28 cellular contexts compared by ENCODE assay signal in genomic region chr2:74155830-74156229, GRCh38. TPM values are rescaled to one million over a fixed set of nuclear protein-coding genes. Genes with fewer than 3 reads are reported as not detected.
DNase-seq lines count a peak whose midpoint lies in the region; ATAC-seq, FAIRE-seq and TF ChIP-seq lines count a peak whose summit lies in the region.
"Had no signal": no experiment of that assay in that cellular context is flagged by ENCODE, and none has a peak within 500 bp of the region (broad histone marks: within the 10 kb centered on the region; RNA-seq: fewer than 3 reads in every experiment).

No MANE protein-coding gene starts in this region.

- no peak for ATAC-seq in stimulated activated naive B cell treated with anti-CD40 and anti-IgM and Interleukin-4, amounts not matched to agents 10 μg/mL and 1 μg/mL and 100 μg/mL, for 72 hours (replicated peaks)
- ATAC-seq: A549, GM12878, Panc1 had no signal

- no peaks in the 10 kb centered on the region for H3K4me1 ChIP-seq in breast epithelium
- H3K4me1 ChIP-seq in left ventricle myocardium inferior = no peaks in the 10 kb centered on the region
- H3K4me1 ChIP-seq: A549; BLaER1 treated with 17β-estradiol and CSF1 and Interleukin-3, amounts not matched to agents 10 nM and 100 nM had no signal

- no peak for TF ChIP-seq CTCF in MCF 10A (IDR thresholded peaks at IDR 0.05; ENCODE audit: unreplicated experiment)
- TF ChIP-seq CTCF in breast epithelium (IDR thresholded peaks at IDR 0.05) = no peak
- TF ChIP-seq CTCF in left ventricle myocardium inferior (IDR thresholded peaks at IDR 0.05; ENCODE audit: borderline replicate concordance) = no peak

- H3K4me1 Mint-ChIP-seq in MCF 10A (ENCODE audit: insufficient read depth, unreplicated experiment) = no peaks in the 10 kb centered on the region
- peaks cover 2 to 9% of the 10 kb centered on the region in 2 donors for H3K4me1 Mint-ChIP-seq in stimulated activated naive B cell treated with anti-CD40 and anti-IgM and Interleukin-4, amounts not matched to agents 10 μg/mL and 1 μg/mL and 100 μg/mL, for 72 hours

- intact Hi-C loops in MCF 10A (cut with micrococcal nuclease) = no loop called here
- intact Hi-C loops in breast epithelium (cut with DNase I; ENCODE audit: low total_unique reads) = no loop called here
- intact Hi-C loops in left ventricle myocardium inferior (cut with micrococcal nuclease) = no loop called here

- no peak overlapping the region for H3K4me3 ChIP-seq in breast epithelium
- no peak overlapping the region for H3K4me3 ChIP-seq in left ventricle myocardium inferior
- H3K4me3 ChIP-seq: A549; BLaER1 treated with 17β-estradiol and CSF1 and Interleukin-3, amounts not matched to agents 10 nM and 100 nM; GM12878; GM23248 had no signal

- peaks cover 84% of the 10 kb centered on the region for H3K36me3 Mint-ChIP-seq in MCF 10A (ENCODE audit: insufficient read depth, unreplicated experiment)
- H3K36me3 Mint-ChIP-seq in stimulated activated naive B cell treated with anti-CD40 and anti-IgM and Interleukin-4, amounts not matched to agents 10 μg/mL and 1 μg/mL and 100 μg/mL, for 72 hours = peaks cover 20 to 35% of the 10 kb centered on the region in 2 donors

- POLR2A ChIA-PET in MCF 10A (lab: Yijun Ruan, JAX) = interaction anchor here (0.6 to 1.2 kb wide), 5 partner anchors 11 to 413 kb away, joined by 3 to 5 read pairs (median 3); partner anchors contain the start of gene MOB1A

- H3K27me3 ChIP-seq in breast epithelium (no peaks in the 10 kb centered on the region), left ventricle myocardium inferior (ENCODE audit: low read depth) (no peaks in the 10 kb centered on the region)
- H3K27me3 ChIP-seq: BLaER1 treated with 17β-estradiol and CSF1 and Interleukin-3, amounts not matched to agents 10 nM and 100 nM had no signal

- H3K27ac Mint-ChIP-seq in MCF 10A (ENCODE audit: low read depth, unreplicated experiment) = no peak overlapping the region
- H3K27ac Mint-ChIP-seq in stimulated activated naive B cell treated with anti-CD40 and anti-IgM and Interleukin-4, amounts not matched to agents 10 μg/mL and 1 μg/mL and 100 μg/mL, for 72 hours = peak overlapping the region; percentile 25

- no peaks in the 10 kb centered on the region for H3K27me3 Mint-ChIP-seq in MCF 10A (ENCODE audit: insufficient read depth, unreplicated experiment)
- H3K27me3 Mint-ChIP-seq in stimulated activated naive B cell treated with anti-CD40 and anti-IgM and Interleukin-4, amounts not matched to agents 10 μg/mL and 1 μg/mL and 100 μg/mL, for 72 hours = no peaks in the 10 kb centered on the region
- H3K27me3 Mint-ChIP-seq: CD4-positive, alpha-beta memory T cell had no signal

- H3K9me3 ChIP-seq in breast epithelium = no peaks in the 10 kb centered on the region
- H3K9me3 ChIP-seq in left ventricle myocardium inferior (replicated peaks) = no peaks in the 10 kb centered on the region
- H3K9me3 ChIP-seq: A549; BLaER1 treated with 17β-estradiol and CSF1 and Interleukin-3, amounts not matched to agents 10 nM and 100 nM; SK-N-SH had no signal

- BruUV-seq in MCF 10A (replicated peaks; lab: Mats Ljungman, UMichigan) = TSS peak; percentile 24

- H3K36me3 ChIP-seq in breast epithelium = no peaks in the 10 kb centered on the region
- H3K36me3 ChIP-seq in left ventricle myocardium inferior = peaks cover 85% of the 10 kb centered on the region

- DNase-seq in MCF 10A (ENCODE audit: unreplicated experiment) (no peak), breast epithelium (ENCODE audit: low spot score in 2 of 2) (no peak), left ventricle myocardium inferior (no peak), anterior cingulate cortex (lab: John Stamatoyannopoulos, UW) (no peak), NCI-H1436 (lab: John Stamatoyannopoulos, UW) (no peak)
- DNase-seq in stimulated activated naive B cell treated with anti-CD40 and anti-IgM and Interleukin-4, amounts not matched to agents 10 μg/mL and 1 μg/mL and 100 μg/mL, for 72 hours = no peak
- DNase-seq: AML-193; CD4-positive, alpha-beta memory T cell; COR-L47; GDM1; GM23248; H7; KBM-7; MM.1S; NCI-H1694; NCI-H2081; NCI-H2171; NCI-H226; NCI-H510A; NCI-H69; SIG-M5; SK-N-SH had no signal

- H3K27ac ChIP-seq in breast epithelium (no peak overlapping the region), left ventricle myocardium inferior (replicated peaks) (no peak overlapping the region)
- H3K27ac ChIP-seq: A549; BLaER1 treated with 17β-estradiol and CSF1 and Interleukin-3, amounts not matched to agents 10 nM and 100 nM; GM23248 had no signal

- FAIRE-seq in TTC549 (lab: Jason Lieb, UNC) = peak; percentile 49
- FAIRE-seq in endometrium (lab: Jason Lieb, UNC) = peak; percentile 8
- FAIRE-seq: GM12878 had no signal

- no peaks in the 10 kb centered on the region for H3K9me3 Mint-ChIP-seq in MCF 10A (ENCODE audit: unreplicated experiment)
- H3K9me3 Mint-ChIP-seq in stimulated activated naive B cell treated with anti-CD40 and anti-IgM and Interleukin-4, amounts not matched to agents 10 μg/mL and 1 μg/mL and 100 μg/mL, for 72 hours = no peaks in the 10 kb centered on the region
- H3K9me3 Mint-ChIP-seq: CD4-positive, alpha-beta memory T cell had no signal

- CTCF ChIA-PET in MCF 10A (lab: Yijun Ruan, JAX) = interaction anchor here (1.6 kb wide), 1 partner anchor 8 kb away, joined by 6 read pairs; the partner anchor contains the start of gene BOLA3

- no peak overlapping the region for H3K4me3 Mint-ChIP-seq in MCF 10A (ENCODE audit: unreplicated experiment)
- H3K4me3 Mint-ChIP-seq in stimulated activated naive B cell treated with anti-CD40 and anti-IgM and Interleukin-4, amounts not matched to agents 10 μg/mL and 1 μg/mL and 100 μg/mL, for 72 hours = no peak overlapping the region
- H3K4me3 Mint-ChIP-seq: CD4-positive, alpha-beta memory T cell had no signal

- TF ChIP-seq POLR2A in breast epithelium (IDR thresholded peaks at IDR 0.05) = no peak

RNA-seq across cellular contexts. Expression of gene BOLA3, which starts 8.1 kb away (rescaled TPM):
- total RNA-seq in MCF 10A (2022) (72.5 and 83.8 TPM in 2 replicates), breast epithelium (10 to 100 TPM; 27.1 to 42.6 (median 30.2) TPM), left ventricle myocardium inferior (81.2 TPM)

RNA-seq across cellular contexts. Expression of gene MOB1A, which starts 22.8 kb away (rescaled TPM):
- 92.6 and 97.5 TPM in 2 replicates for total RNA-seq in MCF 10A (2022)
- total RNA-seq in breast epithelium = 100 to 1,000 TPM in 1 of 3 donors, 10 to 100 TPM in 2; 87.8 to 107 (median 98.4) TPM
- 54.9 TPM for total RNA-seq in left ventricle myocardium inferior

RNA-seq across cellular contexts. Expression of gene MTHFD2, which starts 42.6 kb away (rescaled TPM):
- total RNA-seq in MCF 10A (2022) (387 and 470 TPM in 2 replicates), breast epithelium (100 to 1,000 TPM in 1 of 3 donors, 10 to 100 TPM in 2; 41.6 to 100 (median 56.7) TPM), left ventricle myocardium inferior (17.8 TPM)
